ENCODE assay signal across 8 cellular contexts in genomic region chr1:155209373-155209721, GRCh38. TPM values are rescaled to one million over a fixed set of nuclear protein-coding genes. Genes with fewer than 3 reads are reported as not detected.
DNase-seq lines count a peak whose midpoint lies in the region; ATAC-seq and TF ChIP-seq lines count a peak whose summit lies in the region.

No MANE protein-coding gene starts in this region.

- H3K4me1 Mint-ChIP-seq in HFFc6 (ENCODE audit: low read depth): peaks cover 35% of the 10 kb centered on the region
- peaks cover 25% of the 10 kb centered on the region for H3K4me1 Mint-ChIP-seq in activated T-helper 1 cell treated with anti-CD3 and anti-CD28 coated beads, Interleukin-12 subunit alpha, Interleukin-12 subunit beta, Interleukin-2, Interleukin-4 antibody, amounts not matched to agents 30 ng/mL and 10 ng/mL and 1 ng/mL, durations not matched to agents 14 hours and 24 hours and 36 hours (ENCODE audit: low read depth)
- H3K4me1 Mint-ChIP-seq in stimulated activated naive CD8-positive, alpha-beta T cell treated with anti-CD3 and anti-CD28 coated beads, Interleukin-15, amount 100 ng/mL, for 72 hours: peaks cover 47% of the 10 kb centered on the region

- no peaks in the 10 kb centered on the region for H3K4me1 ChIP-seq in iPS-15b (ENCODE audit: control insufficient read depth, insufficient read depth, low read length)

- DNase-seq in HFFc6 (no peak), NCI-H69 (lab: John Stamatoyannopoulos, UW) (no peak), NCI-H345 (lab: John Stamatoyannopoulos, UW) (no peak)
- no peak for DNase-seq in activated T-helper 1 cell treated with anti-CD3 and anti-CD28 coated beads, Interleukin-12 subunit alpha, Interleukin-12 subunit beta, Interleukin-2, Interleukin-4 antibody, amounts not matched to agents 30 ng/mL and 10 ng/mL and 1 ng/mL, durations not matched to agents 14 hours and 24 hours and 36 hours (ENCODE audit: low spot score)
- no peak for DNase-seq in stimulated activated naive CD8-positive, alpha-beta T cell treated with anti-CD3 and anti-CD28 coated beads, Interleukin-15, amount 100 ng/mL, for 72 hours

- H3K9ac ChIP-seq in iPS-15b (ENCODE audit: low read depth, low read length): peak overlapping the region; percentile 87

- H3K36me3 Mint-ChIP-seq in HFFc6 (ENCODE audit: low read depth): peaks cover 4% of the 10 kb centered on the region; the same call in 1 of the 2 replicates
- peaks cover 4% of the 10 kb centered on the region for H3K36me3 Mint-ChIP-seq in activated T-helper 1 cell treated with anti-CD3 and anti-CD28 coated beads, Interleukin-12 subunit alpha, Interleukin-12 subunit beta, Interleukin-2, Interleukin-4 antibody, amounts not matched to agents 30 ng/mL and 10 ng/mL and 1 ng/mL, durations not matched to agents 14 hours and 24 hours and 36 hours (ENCODE audit: low read depth)

- H3K9me3 Mint-ChIP-seq in HFFc6: no peaks in the 10 kb centered on the region
- no peaks in the 10 kb centered on the region for H3K9me3 Mint-ChIP-seq in activated T-helper 1 cell treated with anti-CD3 and anti-CD28 coated beads, Interleukin-12 subunit alpha, Interleukin-12 subunit beta, Interleukin-2, Interleukin-4 antibody, amounts not matched to agents 30 ng/mL and 10 ng/mL and 1 ng/mL, durations not matched to agents 14 hours and 24 hours and 36 hours
- H3K9me3 Mint-ChIP-seq in stimulated activated naive CD8-positive, alpha-beta T cell treated with anti-CD3 and anti-CD28 coated beads, Interleukin-15, amount 100 ng/mL, for 72 hours: no peaks in the 10 kb centered on the region

- H3K9me3 ChIP-seq in iPS-15b (ENCODE audit: control insufficient read depth, insufficient read depth, low read length): no peaks in the 10 kb centered on the region

- H3K4me3 Mint-ChIP-seq in HFFc6: peak overlapping the region; percentile 94
- H3K4me3 Mint-ChIP-seq in activated T-helper 1 cell treated with anti-CD3 and anti-CD28 coated beads, Interleukin-12 subunit alpha, Interleukin-12 subunit beta, Interleukin-2, Interleukin-4 antibody, amounts not matched to agents 30 ng/mL and 10 ng/mL and 1 ng/mL, durations not matched to agents 14 hours and 24 hours and 36 hours: peak overlapping the region; percentile 93
- peak overlapping the region; percentile 94 to 99 for H3K4me3 Mint-ChIP-seq in stimulated activated naive CD8-positive, alpha-beta T cell treated with anti-CD3 and anti-CD28 coated beads, Interleukin-15, amount 100 ng/mL, for 72 hours

- H3K36me3 ChIP-seq in iPS-15b (ENCODE audit: control insufficient read depth, insufficient read depth, low read length): peaks cover 2% of the 10 kb centered on the region

- intact Hi-C loops in activated T-helper 1 cell treated with anti-CD3 and anti-CD28 coated beads, Interleukin-12 subunit alpha, Interleukin-12 subunit beta, Interleukin-2, Interleukin-4 antibody, amounts not matched to agents 30 ng/mL and 10 ng/mL and 1 ng/mL, durations not matched to agents 14 hours and 24 hours and 36 hours (cut with micrococcal nuclease): loop anchor here (1.0 to 5.0 kb wide), 5 partner anchors 53 to 1653 kb away; partner anchors contain the start of genes CLK2, HCN3, NTRK1 and SCAMP3

- no peak for TF ChIP-seq CTCF in HFFc6 (IDR thresholded peaks at IDR 0.05)

- no peak for ATAC-seq in stimulated activated naive CD8-positive, alpha-beta T cell treated with anti-CD3 and anti-CD28 coated beads, Interleukin-15, amount 100 ng/mL, for 72 hours
- ATAC-seq in GM18498 (IDR thresholded peaks at IDR 0.05; ENCODE audit: unreplicated experiment) (no peak), HG03159 (IDR thresholded peaks at IDR 0.05; ENCODE audit: unreplicated experiment) (no peak)

- H3K27me3 ChIP-seq in iPS-15b (ENCODE audit: control insufficient read depth, insufficient read depth, low read length): no peaks in the 10 kb centered on the region

- peak overlapping the region; percentile 99 for H3K27ac Mint-ChIP-seq in HFFc6
- H3K27ac Mint-ChIP-seq in activated T-helper 1 cell treated with anti-CD3 and anti-CD28 coated beads, Interleukin-12 subunit alpha, Interleukin-12 subunit beta, Interleukin-2, Interleukin-4 antibody, amounts not matched to agents 30 ng/mL and 10 ng/mL and 1 ng/mL, durations not matched to agents 14 hours and 24 hours and 36 hours: peak overlapping the region; percentile 88
- peak overlapping the region; percentile 97 for H3K27ac Mint-ChIP-seq in stimulated activated naive CD8-positive, alpha-beta T cell treated with anti-CD3 and anti-CD28 coated beads, Interleukin-15, amount 100 ng/mL, for 72 hours

- peak overlapping the region; percentile 67 for H3K4me3 ChIP-seq in iPS-15b (ENCODE audit: low read depth, low read length)

- no peaks in the 10 kb centered on the region; the same call in 1 of the 2 replicates for H3K27me3 Mint-ChIP-seq in HFFc6 (ENCODE audit: insufficient read depth)
- no peaks in the 10 kb centered on the region for H3K27me3 Mint-ChIP-seq in activated T-helper 1 cell treated with anti-CD3 and anti-CD28 coated beads, Interleukin-12 subunit alpha, Interleukin-12 subunit beta, Interleukin-2, Interleukin-4 antibody, amounts not matched to agents 30 ng/mL and 10 ng/mL and 1 ng/mL, durations not matched to agents 14 hours and 24 hours and 36 hours (ENCODE audit: insufficient read depth)
- H3K27me3 Mint-ChIP-seq in stimulated activated naive CD8-positive, alpha-beta T cell treated with anti-CD3 and anti-CD28 coated beads, Interleukin-15, amount 100 ng/mL, for 72 hours: no peaks in the 10 kb centered on the region

RNA-seq across cellular contexts. Expression of gene MTX1, which starts 0.9 kb away (rescaled TPM):
- 10 to 100 TPM; 49.8 to 55.4 (median 51.5) TPM for total RNA-seq in HFFc6 (2021; fragmentation: NEBNext Ultra II Directional; extraction: Animal tissue kit (Norgen Biotek cat#: 25700))
- total RNA-seq in activated T-helper 1 cell treated with anti-CD3 and anti-CD28 coated beads, Interleukin-12 subunit alpha, Interleukin-12 subunit beta, Interleukin-2, Interleukin-4 antibody, amounts not matched to agents 30 ng/mL and 10 ng/mL and 1 ng/mL, durations not matched to agents 14 hours and 24 hours and 36 hours: 61.8 and 62.3 TPM in 2 replicates

RNA-seq across cellular contexts. Expression of gene THBS3, which starts 1.6 kb away (rescaled TPM):
- total RNA-seq in HFFc6 (2021; fragmentation: NEBNext Ultra II Directional; extraction: Animal tissue kit (Norgen Biotek cat#: 25700)): 10 to 100 TPM; 13.9 to 20.3 (median 16.9) TPM
- 9.7 and 10.0 TPM in 2 replicates for total RNA-seq in activated T-helper 1 cell treated with anti-CD3 and anti-CD28 coated beads, Interleukin-12 subunit alpha, Interleukin-12 subunit beta, Interleukin-2, Interleukin-4 antibody, amounts not matched to agents 30 ng/mL and 10 ng/mL and 1 ng/mL, durations not matched to agents 14 hours and 24 hours and 36 hours

RNA-seq across cellular contexts. Expression of gene TRIM46, which starts 35.7 kb away (rescaled TPM):
- total RNA-seq in HFFc6 (2021; fragmentation: NEBNext Ultra II Directional; extraction: Animal tissue kit (Norgen Biotek cat#: 25700)): 1 to 10 TPM; 5.1 to 7.1 (median 6.1) TPM
- 10.2 and 12.6 TPM in 2 replicates for total RNA-seq in activated T-helper 1 cell treated with anti-CD3 and anti-CD28 coated beads, Interleukin-12 subunit alpha, Interleukin-12 subunit beta, Interleukin-2, Interleukin-4 antibody, amounts not matched to agents 30 ng/mL and 10 ng/mL and 1 ng/mL, durations not matched to agents 14 hours and 24 hours and 36 hours

RNA-seq across cellular contexts. Expression of gene KRTCAP2, which starts 36.2 kb away (rescaled TPM):
- total RNA-seq in HFFc6 (2021; fragmentation: NEBNext Ultra II Directional; extraction: Animal tissue kit (Norgen Biotek cat#: 25700)): 100 to 1,000 TPM; 231 to 351 (median 285) TPM
- total RNA-seq in activated T-helper 1 cell treated with anti-CD3 and anti-CD28 coated beads, Interleukin-12 subunit alpha, Interleukin-12 subunit beta, Interleukin-2, Interleukin-4 antibody, amounts not matched to agents 30 ng/mL and 10 ng/mL and 1 ng/mL, durations not matched to agents 14 hours and 24 hours and 36 hours: 230 and 238 TPM in 2 replicates

RNA-seq across cellular contexts. Expression of gene ENTREP3, which starts 45.9 kb away (rescaled TPM):
- 10 to 100 TPM; 53.6 to 81.3 (median 58.8) TPM for total RNA-seq in HFFc6 (2021; fragmentation: NEBNext Ultra II Directional; extraction: Animal tissue kit (Norgen Biotek cat#: 25700))
- total RNA-seq in activated T-helper 1 cell treated with anti-CD3 and anti-CD28 coated beads, Interleukin-12 subunit alpha, Interleukin-12 subunit beta, Interleukin-2, Interleukin-4 antibody, amounts not matched to agents 30 ng/mL and 10 ng/mL and 1 ng/mL, durations not matched to agents 14 hours and 24 hours and 36 hours: 40.3 and 45.5 TPM in 2 replicates
